Comparison of ENCODE assay signal across 19 cellular contexts in genomic region chr2:10733584-10733958, GRCh38. TPM values are rescaled to one million over a fixed set of nuclear protein-coding genes. Genes with fewer than 3 reads are reported as not detected.
"Had no signal": no experiment of that assay in that cellular context is flagged by ENCODE, and none has a peak within 500 bp of the region (broad histone marks: within the 10 kb centered on the region; RNA-seq: fewer than 3 reads in every experiment).

No MANE protein-coding gene starts in this region.

- DNase-seq: activated CD4-positive, CD25-positive, alpha-beta regulatory T cell treated with anti-CD3 and anti-CD28 coated beads, Interleukin-2, amount 50 U/mL, for 72 hours; activated naive CD4-positive, alpha-beta T cell treated with Interleukin-2 at 50 U/mL for 16 hours; dermis blood vessel endothelial cell; effector memory CD8-positive, alpha-beta T cell; gastrocnemius medialis; heart left ventricle; lower lobe of right lung; stimulated activated naive CD8-positive, alpha-beta T cell treated with anti-CD3 and anti-CD28 coated beads, Interleukin-15, amount 100 ng/mL, for 72 hours; T1000; upper lobe of right lung had no signal

- H3K4me1 ChIP-seq: ascending aorta, breast epithelium, gastrocnemius medialis, heart left ventricle, lower lobe of right lung, upper lobe of right lung had no signal

- H3K27ac Mint-ChIP-seq: activated T-helper 1 cell treated with anti-CD3 and anti-CD28 coated beads, Interleukin-12 subunit alpha, Interleukin-12 subunit beta, Interleukin-2, Interleukin-4 antibody, amounts not matched to agents 30 ng/mL and 10 ng/mL and 1 ng/mL, durations not matched to agents 14 hours and 24 hours and 36 hours; effector memory CD8-positive, alpha-beta T cell; stimulated activated naive CD8-positive, alpha-beta T cell treated with anti-CD3 and anti-CD28 coated beads, Interleukin-15, amount 100 ng/mL, for 72 hours had no signal

- H3K4me3 Mint-ChIP-seq: activated T-helper 1 cell treated with anti-CD3 and anti-CD28 coated beads, Interleukin-12 subunit alpha, Interleukin-12 subunit beta, Interleukin-2, Interleukin-4 antibody, amounts not matched to agents 30 ng/mL and 10 ng/mL and 1 ng/mL, durations not matched to agents 14 hours and 24 hours and 36 hours; effector memory CD8-positive, alpha-beta T cell; neural crest cell; stimulated activated naive CD8-positive, alpha-beta T cell treated with anti-CD3 and anti-CD28 coated beads, Interleukin-15, amount 100 ng/mL, for 72 hours had no signal

- H3K36me3 ChIP-seq: ascending aorta, breast epithelium, gastrocnemius medialis, heart left ventricle, lower lobe of right lung, thoracic aorta, upper lobe of right lung had no signal

- H3K9me3 Mint-ChIP-seq: activated T-helper 1 cell treated with anti-CD3 and anti-CD28 coated beads, Interleukin-12 subunit alpha, Interleukin-12 subunit beta, Interleukin-2, Interleukin-4 antibody, amounts not matched to agents 30 ng/mL and 10 ng/mL and 1 ng/mL, durations not matched to agents 14 hours and 24 hours and 36 hours; effector memory CD8-positive, alpha-beta T cell; neural crest cell; stimulated activated naive CD8-positive, alpha-beta T cell treated with anti-CD3 and anti-CD28 coated beads, Interleukin-15, amount 100 ng/mL, for 72 hours had no signal

- ATAC-seq: effector memory CD8-positive, alpha-beta T cell; gastrocnemius medialis; heart left ventricle; sciatic nerve; stimulated activated naive CD8-positive, alpha-beta T cell treated with anti-CD3 and anti-CD28 coated beads, Interleukin-15, amount 100 ng/mL, for 72 hours; upper lobe of right lung had no signal

- H3K9me3 ChIP-seq: ascending aorta, breast epithelium, gastrocnemius medialis, heart left ventricle, lower lobe of right lung, thoracic aorta, upper lobe of right lung had no signal

- H3K27ac ChIP-seq: ascending aorta, breast epithelium, gastrocnemius medialis, lower lobe of right lung, thoracic aorta, upper lobe of right lung had no signal

- H3K27me3 ChIP-seq: ascending aorta, breast epithelium, gastrocnemius medialis, heart left ventricle, upper lobe of right lung had no signal

- H3K4me3 ChIP-seq: ascending aorta, breast epithelium, gastrocnemius medialis, heart left ventricle, lower lobe of right lung, thoracic aorta, upper lobe of right lung had no signal

- H3K4me1 Mint-ChIP-seq: neural crest cell had no signal

RNA-seq across cellular contexts. Expression of gene ATP6V1C2, which starts 12.1 kb away (rescaled TPM):
- total RNA-seq: activated CD8-positive, alpha-beta memory T cell treated with anti-CD3 and anti-CD28 coated beads for 36 hours; gastrocnemius medialis; osteocyte; pulmonary artery endothelial cell; upper lobe of right lung had no signal
